In the genomic region with DNA sequence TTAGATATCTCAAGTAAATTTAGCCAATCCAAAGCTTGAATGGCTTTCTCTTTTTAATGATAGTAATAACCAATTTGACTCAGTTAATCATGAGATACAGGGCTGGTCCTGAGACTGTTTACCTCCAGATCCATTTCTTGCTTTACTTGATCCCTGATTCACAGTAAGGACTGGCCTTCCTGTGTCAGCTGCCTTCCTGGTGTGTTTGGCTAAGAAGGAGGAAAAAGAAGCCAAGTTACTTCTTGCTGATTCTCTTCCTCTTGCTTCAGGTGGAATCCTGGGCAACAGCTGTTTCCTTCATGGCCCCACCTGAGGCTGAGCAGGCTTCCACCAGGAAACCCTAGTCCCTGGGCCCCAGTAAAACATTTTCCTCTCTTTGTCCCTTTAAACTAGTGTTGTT, we compare ENCODE assay signal across 20 cellular contexts.
"Had no signal": no experiment of that assay in that cellular context is flagged by ENCODE, and none has a peak within 500 bp of the region (broad histone marks: within the 10 kb centered on the region; RNA-seq: fewer than 3 reads in every experiment).

No MANE protein-coding gene starts in this region.

- H3K4me3 Mint-ChIP-seq: dendritic cell treated with granulocyte-macrophage colony-stimulating factor and Interleukin-4, amounts not matched to agents 40 ng/mL and 50 ng/mL, for 4 days; memory B cell; naive thymus-derived CD4-positive, alpha-beta T cell had no signal

- H3K9me3 Mint-ChIP-seq: dendritic cell treated with granulocyte-macrophage colony-stimulating factor and Interleukin-4, amounts not matched to agents 40 ng/mL and 50 ng/mL, for 4 days; memory B cell; naive thymus-derived CD4-positive, alpha-beta T cell had no signal

- DNase-seq: dorsolateral prefrontal cortex; effector CD4-positive, alpha-beta T cell; effector memory CD4-positive, alpha-beta T cell; esophagus squamous epithelium; foreskin fibroblast; foreskin melanocyte; gastrocnemius medialis; glutamatergic neuron; head of caudate nucleus; heart right ventricle; hippocampal formation; left cardiac atrium; left lung; left ventricle myocardium superior; lower lobe of right lung; mesendoderm; midbrain; naive thymus-derived CD4-positive, alpha-beta T cell had no signal

- H3K4me1 Mint-ChIP-seq: memory B cell; naive thymus-derived CD4-positive, alpha-beta T cell had no signal

- ATAC-seq: gastrocnemius medialis; naive thymus-derived CD4-positive, alpha-beta T cell had no signal

- H3K36me3 Mint-ChIP-seq: memory B cell; naive thymus-derived CD4-positive, alpha-beta T cell had no signal

- H3K27me3 Mint-ChIP-seq: dendritic cell treated with granulocyte-macrophage colony-stimulating factor and Interleukin-4, amounts not matched to agents 40 ng/mL and 50 ng/mL, for 4 days; memory B cell had no signal

- H3K27ac Mint-ChIP-seq: dendritic cell treated with granulocyte-macrophage colony-stimulating factor and Interleukin-4, amounts not matched to agents 40 ng/mL and 50 ng/mL, for 4 days; memory B cell; naive thymus-derived CD4-positive, alpha-beta T cell had no signal
